Comparison of ENCODE assay signal across 17 cellular contexts in the genomic region with DNA sequence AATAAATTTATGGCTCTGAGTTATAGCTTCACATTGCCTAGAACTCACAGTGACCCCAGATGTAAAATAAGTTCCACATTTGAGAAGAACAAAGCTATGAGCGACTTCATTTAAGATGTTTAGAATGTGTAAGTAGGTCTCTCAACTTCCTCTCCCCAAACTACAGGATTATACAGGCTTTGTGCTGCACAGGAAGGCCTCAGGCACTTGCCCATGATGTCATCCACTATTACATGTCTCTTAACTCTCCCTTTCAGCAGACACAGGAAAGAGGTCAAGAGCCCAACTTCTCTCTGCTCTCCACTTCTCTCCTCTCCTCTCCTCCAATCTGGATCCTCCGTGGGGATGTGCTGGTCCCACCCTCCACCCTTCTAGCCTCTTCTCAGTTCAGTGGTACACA.
DNase-seq lines count a peak whose midpoint lies in the region; ATAC-seq and TF ChIP-seq lines count a peak whose summit lies in the region.
"Had no signal": no experiment of that assay in that cellular context is flagged by ENCODE, and none has a peak within 500 bp of the region (broad histone marks: within the 10 kb centered on the region; RNA-seq: fewer than 3 reads in every experiment).

No MANE protein-coding gene starts in this region.

- H3F3A ChIP-seq in PC-3 (ENCODE audit: low read length, unreplicated experiment): no peaks in the 10 kb centered on the region
- H3F3A ChIP-seq in smooth muscle cell (ENCODE audit: low read depth): peaks cover 4% of the 10 kb centered on the region

- CTCF ChIA-PET in PC-3 (lab: Charles Lee): no interaction called here

- WGBS in smooth muscle cell (ENCODE audit: low lambda C conversion rate): 75% methylated on average over 2 of the region's 2 CpGs
- 67% methylated on average over 2 of the region's 2 CpGs for WGBS in right cardiac atrium

- peak; percentile 6 for DNase-seq in NCI-H510A treated with DMSO at 0.1 percent for 48 hours (lab: John Stamatoyannopoulos, UW)
- DNase-seq in NCI-H510A (lab: John Stamatoyannopoulos, UW): no peak
- DNase-seq in PC-3: peak; percentile 60
- peak; percentile 91 for DNase-seq in epithelial cell of esophagus (ENCODE audit: low read depth)
- no peak for DNase-seq in smooth muscle cell (lab: John Stamatoyannopoulos, UW; ENCODE audit: unreplicated experiment)
- DNase-seq in stimulated activated naive CD4-positive, alpha-beta T cell treated with Interleukin-2 at 50 U/mL for 16 hours (lab: John Stamatoyannopoulos, UW): no peak
- no peak for DNase-seq in right cardiac atrium
- no peak for DNase-seq in NCI-H2227 treated with DMSO at 0.1 percent for 48 hours (lab: John Stamatoyannopoulos, UW)
- DNase-seq: activated CD4-positive, alpha-beta T cell treated with anti-CD3 and anti-CD28 coated beads for 48 hours; activated T-cell treated with anti-CD3 and anti-CD28 coated beads, Interleukin-2, amount 50 U/mL, for 1 hour; NCI-H2029 treated with DMSO at 0.1 percent for 48 hours; NK-92 treated with Interleukin-12 subunit alpha and Interleukin-12 subunit beta, amount 100 ng/mL, for 24 hours; SW 1271 had no signal

- H3K36me3 ChIP-seq in PC-3 (ENCODE audit: low read depth, low read length): no peaks in the 10 kb centered on the region
- H3K36me3 ChIP-seq in smooth muscle cell (ENCODE audit: low read depth): peaks cover 38% of the 10 kb centered on the region

- H4K20me1 ChIP-seq in PC-3 (ENCODE audit: low read length): no peaks in the 10 kb centered on the region
- H4K20me1 ChIP-seq in smooth muscle cell (ENCODE audit: low read depth): no peaks in the 10 kb centered on the region

- intact Hi-C loops in PC-3 (cut with micrococcal nuclease) (no loop called here), right cardiac atrium (cut with DNase I) (no loop called here)

- H3K4me1 ChIP-seq in PC-3 (ENCODE audit: insufficient read depth, low read length): peaks cover 20% of the 10 kb centered on the region
- H3K4me1 ChIP-seq in smooth muscle cell (ENCODE audit: low read depth): no peaks in the 10 kb centered on the region
- peaks cover 6% of the 10 kb centered on the region for H3K4me1 ChIP-seq in right cardiac atrium (ENCODE audit: control insufficient read depth, insufficient read depth, low read length)
- H3K4me1 ChIP-seq: A549, esophagus muscularis mucosa had no signal

- BruUV-seq in PC-3 (replicated peaks; lab: Mats Ljungman, UMichigan): no TSS peak

- POLR2A ChIA-PET in PC-3 (lab: Charles Lee; ENCODE audit: unreplicated experiment): no interaction called here

- H3K27ac ChIP-seq in PC-3 (ENCODE audit: low read length) (peak overlapping the region; percentile 43), smooth muscle cell (ENCODE audit: low read depth) (peak overlapping the region; percentile 55), right cardiac atrium (ENCODE audit: low read length) (no peak overlapping the region)
- H3K27ac ChIP-seq: A549, esophagus muscularis mucosa had no signal

- H3K9ac ChIP-seq in PC-3 (ENCODE audit: low read length) (no peak overlapping the region), smooth muscle cell (ENCODE audit: low read depth) (no peak overlapping the region)

- no peaks in the 10 kb centered on the region for H3K27me3 ChIP-seq in PC-3 (ENCODE audit: low read length)
- no peaks in the 10 kb centered on the region for H3K27me3 ChIP-seq in smooth muscle cell (ENCODE audit: low read depth)
- no peaks in the 10 kb centered on the region for H3K27me3 ChIP-seq in right cardiac atrium (ENCODE audit: control insufficient read depth, insufficient read depth)
- H3K27me3 ChIP-seq: esophagus muscularis mucosa had no signal

- no peak for TF ChIP-seq CTCF in PC-3 (conservative IDR thresholded peaks at IDR 0.05; ENCODE audit: low read depth, low read length)
- no peak for TF ChIP-seq CTCF in epithelial cell of esophagus (IDR thresholded peaks at IDR 0.05; ENCODE audit: insufficient read depth, low read depth, low read length, missing control alignments)
- TF ChIP-seq CTCF in smooth muscle cell (IDR thresholded peaks at IDR 0.05; ENCODE audit: borderline replicate concordance, insufficient read depth, poor library complexity, severe bottlenecking): no peak

- H3K9me3 ChIP-seq in PC-3 (ENCODE audit: low read length): no peaks in the 10 kb centered on the region
- no peaks in the 10 kb centered on the region for H3K9me3 ChIP-seq in smooth muscle cell (replicated peaks; ENCODE audit: low read depth)
- H3K9me3 ChIP-seq in right cardiac atrium (ENCODE audit: control insufficient read depth, low read length): no peaks in the 10 kb centered on the region
- H3K9me3 ChIP-seq: A549, esophagus muscularis mucosa, thoracic aorta had no signal

- H3K4me3 ChIP-seq in PC-3 (ENCODE audit: low read length): no peak overlapping the region
- H3K4me3 ChIP-seq in epithelial cell of esophagus (ENCODE audit: low read length): no peak overlapping the region
- H3K4me3 ChIP-seq in smooth muscle cell: no peak overlapping the region
- no peak overlapping the region for H3K4me3 ChIP-seq in right cardiac atrium (ENCODE audit: low read length)
- H3K4me3 ChIP-seq: A549, esophagus muscularis mucosa, lung, thoracic aorta had no signal

- H3K9me2 ChIP-seq in PC-3 (replicated peaks; ENCODE audit: low read length): no peaks in the 10 kb centered on the region

- H3K79me2 ChIP-seq in PC-3 (ENCODE audit: low read length): no peaks in the 10 kb centered on the region
- no peaks in the 10 kb centered on the region for H3K79me2 ChIP-seq in smooth muscle cell (ENCODE audit: low read depth)

- H3K4me2 ChIP-seq in PC-3 (ENCODE audit: low read length) (no peak overlapping the region), smooth muscle cell (no peak overlapping the region)
- H3K4me2 ChIP-seq: A549 had no signal

- no peak overlapping the region for H2AFZ ChIP-seq in PC-3 (ENCODE audit: low read length)
- H2AFZ ChIP-seq in smooth muscle cell (ENCODE audit: low read depth): no peak overlapping the region

- ATAC-seq in PC-3 (peak; percentile 84), right cardiac atrium (no peak)
- ATAC-seq: A549 had no signal

Comparison
In these comparisons a context has a peak if more than half of its experiments do, and no peak if none do; other contexts are left out.
1. DNase-seq: peak in NCI-H510A treated with DMSO at 0.1 percent for 48 hours (single experiment), PC-3 (single experiment) and epithelial cell of esophagus (single experiment); none in NCI-H510A (single experiment), smooth muscle cell (single experiment), stimulated activated naive CD4-positive, alpha-beta T cell treated with Interleukin-2 at 50 U/mL for 16 hours (single experiment), right cardiac atrium (0 of 3) and NCI-H2227 treated with DMSO at 0.1 percent for 48 hours (single experiment).